In the genomic region with DNA sequence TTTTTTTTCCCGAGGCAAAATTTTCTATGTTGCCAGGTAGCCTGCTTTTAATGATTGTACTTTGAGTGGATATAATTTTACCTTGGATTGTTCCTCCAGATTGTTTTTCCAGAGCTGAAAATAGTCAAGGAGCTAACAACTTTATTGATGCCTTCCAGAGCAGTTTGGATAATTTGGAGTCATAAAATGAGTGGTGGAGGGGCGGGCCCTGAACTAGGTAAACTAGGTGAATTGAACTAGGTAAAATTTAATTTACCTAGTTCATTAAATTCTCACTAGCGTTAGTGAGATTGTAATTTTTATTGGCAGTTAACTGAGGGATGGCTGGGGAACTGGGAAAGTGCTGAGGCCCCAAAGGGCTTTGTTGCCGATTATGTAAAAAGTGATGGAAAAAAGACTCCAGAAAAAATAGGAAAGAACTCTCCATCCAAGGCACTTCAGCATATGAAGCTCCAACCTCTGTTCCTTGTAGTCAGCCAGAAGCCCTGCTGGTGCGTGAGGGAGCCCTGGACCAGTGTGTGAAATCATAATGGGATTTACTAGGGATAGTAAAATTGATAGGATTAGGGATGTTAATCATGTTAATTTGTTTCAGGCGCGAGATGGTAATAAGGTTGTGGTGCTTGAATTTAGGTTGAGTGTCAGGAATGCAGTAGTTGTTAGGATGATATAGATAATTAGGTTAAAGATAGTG, we compare ENCODE assay signal across 1 cellular context.
TF ChIP-seq lines count a peak whose summit lies in the region.

No MANE protein-coding gene starts in this region.

TF ChIP-seq in endothelial cell of umbilical vein, 7 proteins besides CTCF, POLR2A, EP300 and RAD21:
- no peak for TF ChIP-seq FOS (IDR thresholded peaks at IDR 0.05; ENCODE audit: borderline replicate concordance, insufficient read depth, low read length)
- no peak for TF ChIP-seq POLR2AphosphoS5 (IDR thresholded peaks at IDR 0.05; ENCODE audit: insufficient read depth, low read depth, low read length)
- no peak for TF ChIP-seq EZH2 (IDR thresholded peaks at IDR 0.05; ENCODE audit: borderline replicate concordance, low read depth, low read length, severe bottlenecking)
- TF ChIP-seq, protein P1, sequence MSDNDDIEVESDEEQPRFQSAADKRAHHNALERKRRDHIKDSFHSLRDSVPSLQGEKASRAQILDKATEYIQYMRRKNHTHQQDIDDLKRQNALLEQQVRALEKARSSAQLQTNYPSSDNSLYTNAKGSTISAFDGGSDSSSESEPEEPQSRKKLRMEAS (IDR thresholded peaks at IDR 0.05; ENCODE audit: insufficient read depth, insufficient read length), result no peak
- TF ChIP-seq GATA2 (IDR thresholded peaks at IDR 0.05; ENCODE audit: insufficient read depth, insufficient read length, low read depth, low read length), result no peak
